In the genomic region with DNA sequence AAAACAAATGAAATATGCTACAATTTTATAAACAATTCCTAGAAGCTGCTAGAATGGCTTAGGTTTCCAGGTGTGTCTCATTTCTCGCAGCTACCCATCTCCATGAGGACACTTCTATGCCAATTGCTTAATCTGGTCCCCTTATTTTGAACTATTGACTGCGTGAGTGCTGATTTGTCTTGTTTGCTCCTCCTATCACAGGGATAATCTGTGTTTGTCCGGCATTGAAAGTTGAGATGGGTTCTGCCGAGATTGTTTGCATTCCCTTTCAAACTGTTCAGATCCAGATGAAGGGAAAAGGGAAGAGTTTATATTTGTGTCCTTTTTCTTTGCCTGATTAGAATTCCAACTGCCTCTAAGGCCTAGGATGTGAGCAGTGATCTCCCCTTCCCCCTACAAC, we compare ENCODE assay signal across 26 cellular contexts.
"Had no signal": no experiment of that assay in that cellular context is flagged by ENCODE, and none has a peak within 500 bp of the region (broad histone marks: within the 10 kb centered on the region; RNA-seq: fewer than 3 reads in every experiment).

No MANE protein-coding gene starts in this region.

- H3K36me3 ChIP-seq: breast epithelium had no signal

- H3K4me3 Mint-ChIP-seq: activated CD4-positive, alpha-beta memory T cell treated with anti-CD3 and anti-CD28 coated beads for 36 hours; activated naive CD4-positive, alpha-beta T cell treated with anti-CD3 and anti-CD28 coated beads for 36 hours; activated T-cell treated with anti-CD3 and anti-CD28 coated beads, Interleukin-2, amount 50 U/mL, for 4 hours; activated T-helper 1 cell treated with anti-CD3 and anti-CD28 coated beads, Interleukin-12 subunit alpha, Interleukin-12 subunit beta, Interleukin-2, Interleukin-4 antibody, amounts not matched to agents 30 ng/mL and 10 ng/mL and 1 ng/mL, durations not matched to agents 14 hours and 24 hours and 36 hours; T-cell had no signal

- H3K4me1 ChIP-seq: body of pancreas, breast epithelium, Peyer's patch had no signal

- ATAC-seq: activated naive CD4-positive, alpha-beta T cell treated with anti-CD3 and anti-CD28 coated beads, Interleukin-2, amount 50 U/mL, for 72 hours; activated T-cell treated with anti-CD3 and anti-CD28 coated beads, Interleukin-2, amount 50 U/mL, for 4 hours; body of pancreas; PC-3; Right ventricle myocardium inferior; T-cell had no signal

- H3K27me3 ChIP-seq: adrenal gland, body of pancreas, breast epithelium, Peyer's patch had no signal

- H3K27ac ChIP-seq: adrenal gland, body of pancreas, breast epithelium, Peyer's patch, RWPE1 had no signal

- H3K9me3 ChIP-seq: adrenal gland, body of pancreas, breast epithelium, Peyer's patch had no signal

- H3K9me3 Mint-ChIP-seq: activated CD4-positive, alpha-beta memory T cell treated with anti-CD3 and anti-CD28 coated beads for 36 hours; activated naive CD4-positive, alpha-beta T cell treated with anti-CD3 and anti-CD28 coated beads for 36 hours; activated naive CD4-positive, alpha-beta T cell treated with anti-CD3 and anti-CD28 coated beads, Interleukin-2, amount 50 U/mL, for 72 hours; activated T-cell treated with anti-CD3 and anti-CD28 coated beads, Interleukin-2, amount 50 U/mL, for 4 hours; activated T-helper 1 cell treated with anti-CD3 and anti-CD28 coated beads, Interleukin-12 subunit alpha, Interleukin-12 subunit beta, Interleukin-2, Interleukin-4 antibody, amounts not matched to agents 30 ng/mL and 10 ng/mL and 1 ng/mL, durations not matched to agents 14 hours and 24 hours and 36 hours; T-cell had no signal

- H3K4me3 ChIP-seq: adrenal gland, body of pancreas, breast epithelium, Peyer's patch had no signal

- DNase-seq: activated CD4-positive, alpha-beta memory T cell treated with anti-CD3 and anti-CD28 coated beads for 36 hours; activated CD4-positive, alpha-beta T cell treated with anti-CD3 and anti-CD28 coated beads, Interleukin-2, amount 50 U/mL, for 1 hour; activated CD8-positive, alpha-beta memory T cell treated with anti-CD3 and anti-CD28 coated beads, Interleukin-2, amount 50 U/mL, for 4 hours; activated gamma-delta T cell treated with Interleukin-2 at 50 U/mL for 16 hours; activated naive CD4-positive, alpha-beta T cell treated with anti-CD3 and anti-CD28 coated beads for 36 hours; activated T-cell treated with anti-CD3 and anti-CD28 coated beads for 4 hours; activated T-cell treated with anti-CD3 and anti-CD28 coated beads, Interleukin-2, amount 50 U/mL, for 4 hours; body of pancreas; NCI-H1105; NCI-H1436; NCI-H1694; NCI-H2081 treated with DMSO at 0.1 percent for 48 hours; NCI-H226; NCI-H524 treated with DMSO at 0.1 percent for 48 hours; NK-92 treated with Interleukin-12 subunit alpha and Interleukin-12 subunit beta, amount 100 ng/mL, for 24 hours; Peyer's patch; SIG-M5; T-helper 9 cell had no signal

- H3K27me3 Mint-ChIP-seq: activated CD4-positive, alpha-beta memory T cell treated with anti-CD3 and anti-CD28 coated beads for 36 hours; T-cell had no signal

- H3K27ac Mint-ChIP-seq: activated CD4-positive, alpha-beta memory T cell treated with anti-CD3 and anti-CD28 coated beads for 36 hours; activated naive CD4-positive, alpha-beta T cell treated with anti-CD3 and anti-CD28 coated beads for 36 hours; activated naive CD4-positive, alpha-beta T cell treated with anti-CD3 and anti-CD28 coated beads, Interleukin-2, amount 50 U/mL, for 72 hours; T-cell had no signal
